14 cellular contexts compared by ENCODE assay signal in genomic region chr5:172335721-172336120, GRCh38. TPM values are rescaled to one million over a fixed set of nuclear protein-coding genes. Genes with fewer than 3 reads are reported as not detected.
DNase-seq lines count a peak whose midpoint lies in the region; ATAC-seq, FAIRE-seq and TF ChIP-seq lines count a peak whose summit lies in the region.
"Had no signal": no experiment of that assay in that cellular context is flagged by ENCODE, and none has a peak within 500 bp of the region (broad histone marks: within the 10 kb centered on the region; RNA-seq: fewer than 3 reads in every experiment).

No MANE protein-coding gene starts in this region.

- CTCF ChIA-PET in Panc1 (lab: Charles Lee), result no interaction called here

- DNase-seq in Panc1 (ENCODE audit: low read depth, low spot score) (no peak), bronchial epithelial cell (ENCODE audit: low read depth) (no peak), neural progenitor cell (ENCODE audit: low spot score) (no peak), NCI-H1105 (lab: John Stamatoyannopoulos, UW) (no peak), glomerular visceral epithelial cell (ENCODE audit: extremely low spot score) (no peak), DMS53 treated with DMSO at 0.1 percent for 48 hours (lab: John Stamatoyannopoulos, UW; ENCODE audit: unreplicated experiment) (no peak)
- DNase-seq: ACHN; CD4-positive, alpha-beta memory T cell; EL; GF-D8 had no signal

- peaks cover 3% of the 10 kb centered on the region for H3K27me3 Mint-ChIP-seq in neural progenitor cell (ENCODE audit: insufficient read depth, low read depth)

- FAIRE-seq in bronchial epithelial cell (lab: Jason Lieb, UNC), result peak; percentile 76

- POLR2A ChIA-PET in Panc1 (lab: Charles Lee), result interaction anchor here (0.5 kb wide), 1 partner anchor 21 kb away, joined by 12 read pairs; no protein-coding TSS in a partner anchor

- intact Hi-C loops in Panc1 (cut with micrococcal nuclease; ENCODE audit: unreplicated experiment), result no loop called here

- peaks cover 0 to 73% (median 20%) of the 10 kb centered on the region in 11 experiments; a peak in 12 of 22 replicates for H3K36me3 ChIP-seq in BLaER1 treated with 17β-estradiol and CSF1 and Interleukin-3, amounts not matched to agents 10 nM and 100 nM
- H3K36me3 ChIP-seq in Panc1 (ENCODE audit: control insufficient read depth, insufficient read depth, low read length) (no peaks in the 10 kb centered on the region), bronchial epithelial cell (ENCODE audit: control insufficient read depth, insufficient read depth, low read length) (peaks cover 2% of the 10 kb centered on the region), neural progenitor cell (no peaks in the 10 kb centered on the region)

- no TSS peak for BruUV-seq in Panc1 (replicated peaks; lab: Mats Ljungman, UMichigan)

- H3K27me3 ChIP-seq in BLaER1 treated with 17β-estradiol and CSF1 and Interleukin-3, amounts not matched to agents 10 nM and 100 nM, result no peaks in the 10 kb centered on the region
- H3K27me3 ChIP-seq in Panc1 (ENCODE audit: control insufficient read depth, insufficient read depth, low read length) (no peaks in the 10 kb centered on the region), bronchial epithelial cell (ENCODE audit: control insufficient read depth, insufficient read depth, low read length) (no peaks in the 10 kb centered on the region), neural progenitor cell (no peaks in the 10 kb centered on the region)

- H3K9ac ChIP-seq in BLaER1 treated with 17β-estradiol and CSF1 and Interleukin-3, amounts not matched to agents 10 nM and 100 nM, result no peak overlapping the region
- H3K9ac ChIP-seq in neural progenitor cell, result no peak overlapping the region

- 0 out of 22 replicates have a peak, but pooled peaks cover 0 to 5% (median 0%) of the 10 kb centered on the region in 11 experiments for H3K9me3 ChIP-seq in BLaER1 treated with 17β-estradiol and CSF1 and Interleukin-3, amounts not matched to agents 10 nM and 100 nM (replicated peaks in 1 of 11)
- H3K9me3 ChIP-seq in Panc1 (ENCODE audit: control insufficient read depth, insufficient read depth, low read depth, low read length) (no peaks in the 10 kb centered on the region), neural progenitor cell (ENCODE audit: low read depth) (no peaks in the 10 kb centered on the region)

- no peaks in the 10 kb centered on the region for H3F3A ChIP-seq in neural progenitor cell (ENCODE audit: low read depth)

- H2AFZ ChIP-seq in neural progenitor cell (replicated peaks), result no peak overlapping the region

- H3K27ac Mint-ChIP-seq in neural progenitor cell, result peak overlapping the region; percentile 74
- H3K27ac Mint-ChIP-seq: CD4-positive, alpha-beta memory T cell had no signal

- H3K4me3 ChIP-seq in BLaER1 treated with 17β-estradiol and CSF1 and Interleukin-3, amounts not matched to agents 10 nM and 100 nM, result no peak overlapping the region
- no peak overlapping the region for H3K4me3 ChIP-seq in Panc1 (ENCODE audit: low read depth in 2 of 2, low read length in 2 of 2)
- H3K4me3 ChIP-seq in bronchial epithelial cell (ENCODE audit: low read depth, low read length), result no peak overlapping the region
- no peak overlapping the region for H3K4me3 ChIP-seq in neural progenitor cell

- H4K20me1 ChIP-seq in BLaER1 treated with 17β-estradiol and CSF1 and Interleukin-3, amounts not matched to agents 10 nM and 100 nM, result peaks cover 0 to 42% (median 0%) of the 10 kb centered on the region in 11 experiments; a peak in 7 of 22 replicates
- H4K20me1 ChIP-seq in neural progenitor cell (ENCODE audit: low read depth), result no peaks in the 10 kb centered on the region

- H3K4me2 ChIP-seq in BLaER1 treated with 17β-estradiol and CSF1 and Interleukin-3, amounts not matched to agents 10 nM and 100 nM, result peak overlapping the region in 8 of 11 experiments; percentile 63 to 92 (median 77); a peak in 14 of 22 replicates
- H3K4me2 ChIP-seq in neural progenitor cell, result no peak overlapping the region

- H3K36me3 Mint-ChIP-seq in neural progenitor cell, result peaks cover 36% of the 10 kb centered on the region
- H3K36me3 Mint-ChIP-seq: CD4-positive, alpha-beta memory T cell had no signal

- in situ Hi-C loops in Panc1 (cut with HindIII; ENCODE audit: low pct_unique_long_range_greater_than_20kb, low sequenced_read_pairs), result no loop called here

- ATAC-seq in Panc1 (no peak), GM21390 (IDR thresholded peaks at IDR 0.05; ENCODE audit: unreplicated experiment) (no peak)
- ATAC-seq: HCT116 had no signal

- no peaks in the 10 kb centered on the region for H3K79me2 ChIP-seq in neural progenitor cell (ENCODE audit: low read depth)

- peaks cover 21 to 44% (median 40%) of the 10 kb centered on the region in 10 experiments for H3K4me1 ChIP-seq in BLaER1 treated with 17β-estradiol and CSF1 and Interleukin-3, amounts not matched to agents 10 nM and 100 nM
- no peaks in the 10 kb centered on the region; the same call in 1 of the 2 replicates for H3K4me1 ChIP-seq in Panc1 (ENCODE audit: control insufficient read depth, insufficient read depth, low read length)
- no peaks in the 10 kb centered on the region for H3K4me1 ChIP-seq in neural progenitor cell

- no peak for TF ChIP-seq CTCF in Panc1 (IDR thresholded peaks at IDR 0.05)
- TF ChIP-seq CTCF in bronchial epithelial cell (IDR thresholded peaks at IDR 0.05; ENCODE audit: insufficient read depth, low read length, severe bottlenecking), result no peak
- no peak for TF ChIP-seq CTCF in neural progenitor cell (IDR thresholded peaks at IDR 0.05)

- no peak overlapping the region for H3K27ac ChIP-seq in BLaER1 treated with 17β-estradiol and CSF1 and Interleukin-3, amounts not matched to agents 10 nM and 100 nM
- peak overlapping the region; percentile 39; the same call in 1 of the 2 replicates for H3K27ac ChIP-seq in Panc1 (ENCODE audit: low read length)
- H3K27ac ChIP-seq in neural progenitor cell, result no peak overlapping the region
- H3K27ac ChIP-seq: C4-2B had no signal

- H3K4me3 Mint-ChIP-seq in neural progenitor cell, result no peak overlapping the region
- H3K4me3 Mint-ChIP-seq: CD4-positive, alpha-beta memory T cell had no signal

- no peaks in the 10 kb centered on the region for H3K9me3 Mint-ChIP-seq in neural progenitor cell
- H3K9me3 Mint-ChIP-seq: CD4-positive, alpha-beta memory T cell had no signal

- peaks cover 3% of the 10 kb centered on the region for H3K4me1 Mint-ChIP-seq in neural progenitor cell
- H3K4me1 Mint-ChIP-seq: CD4-positive, alpha-beta memory T cell had no signal

RNA-seq across cellular contexts. Expression of gene UBTD2, which starts 52.2 kb away (rescaled TPM):
- total RNA-seq in Panc1 (2021; ENCODE audit: unreplicated experiment) (32.5 TPM), bronchial epithelial cell (20.6 and 20.8 TPM in 2 replicates), neural progenitor cell (ENCODE audit: low replicate concordance) (62.5 and 92.9 TPM in 2 replicates)
- polyA plus RNA-seq in Panc1 (2012; ENCODE audit: insufficient read length), result 24.4 TPM
